ENCODE assay signal across 11 cellular contexts in genomic region chr19:48500830-48501445, GRCh38. TPM values are rescaled to one million over a fixed set of nuclear protein-coding genes. Genes with fewer than 3 reads are reported as not detected.
DNase-seq lines count a peak whose midpoint lies in the region; ATAC-seq and FAIRE-seq lines count a peak whose summit lies in the region.
"Had no signal": no experiment of that assay in that cellular context is flagged by ENCODE, and none has a peak within 500 bp of the region (broad histone marks: within the 10 kb centered on the region; RNA-seq: fewer than 3 reads in every experiment).

No MANE protein-coding gene starts in this region.

- no CpG with 5 or more reads among the region's 30 CpGs for WGBS in iPS DF 6.9 (ENCODE audit: insufficient coverage, insufficient read length)
- WGBS in small intestine, 3 donors, result 41 to 46% (median 44%) methylated on average over 23 to 30 of the region's 30 CpGs

- H3K27me3 ChIP-seq in iPS DF 6.9 (ENCODE audit: control insufficient read depth, insufficient read depth, low read length) (no peaks in the 10 kb centered on the region), small intestine (ENCODE audit: control insufficient read depth in 2 of 2, insufficient read depth in 2 of 2, low read length in 2 of 2) (no peaks in the 10 kb centered on the region)
- H3K27me3 ChIP-seq: adrenal gland had no signal

- H3K9me3 Mint-ChIP-seq in T-helper 1 cell treated with Interleukin-12 subunit alpha and Interleukin-12 subunit beta and Interleukin-4 antibody, amounts not matched to agents 30 μg/mL and 1 μg/mL, for 36 hours, result no peaks in the 10 kb centered on the region

- no peak for FAIRE-seq in small intestine (lab: Jason Lieb, UNC)
- FAIRE-seq: A204.1 had no signal

- H3K4me3 ChIP-seq in SK-N-MC, result peak overlapping the region; percentile 68
- peak overlapping the region; percentile 28; the same call in 1 of the 2 replicates for H3K4me3 ChIP-seq in iPS DF 6.9 (ENCODE audit: low read length)
- H3K4me3 ChIP-seq in small intestine (ENCODE audit: low read depth in 1 of 2, low read length in 2 of 2), result peak overlapping the region in 1 of 2 donors; percentile 37
- H3K4me3 ChIP-seq: gastrocnemius medialis had no signal

- H3K4me1 ChIP-seq in iPS DF 6.9 (ENCODE audit: control insufficient read depth, insufficient read depth, low read length) (peaks cover 6% of the 10 kb centered on the region), small intestine (ENCODE audit: control insufficient read depth in 2 of 2, insufficient read depth in 1 of 2, low read depth in 1 of 2, low read length in 1 of 2) (peaks cover 0 to 5% of the 10 kb centered on the region in 2 donors)
- H3K4me1 ChIP-seq: gastrocnemius medialis had no signal

- H3K27me3 Mint-ChIP-seq in T-helper 1 cell treated with Interleukin-12 subunit alpha and Interleukin-12 subunit beta and Interleukin-4 antibody, amounts not matched to agents 30 μg/mL and 1 μg/mL, for 36 hours (ENCODE audit: low read depth), result peaks cover 11% of the 10 kb centered on the region

- no peak overlapping the region for H3K27ac Mint-ChIP-seq in T-helper 1 cell treated with Interleukin-12 subunit alpha and Interleukin-12 subunit beta and Interleukin-4 antibody, amounts not matched to agents 30 μg/mL and 1 μg/mL, for 36 hours

- no peaks in the 10 kb centered on the region for H3K36me3 Mint-ChIP-seq in T-helper 1 cell treated with Interleukin-12 subunit alpha and Interleukin-12 subunit beta and Interleukin-4 antibody, amounts not matched to agents 30 μg/mL and 1 μg/mL, for 36 hours (ENCODE audit: low read depth)

- no peaks in the 10 kb centered on the region for H3K36me3 ChIP-seq in SK-N-MC (ENCODE audit: insufficient read depth, low read length)
- no peaks in the 10 kb centered on the region; the same call in 1 of the 2 replicates for H3K36me3 ChIP-seq in iPS DF 6.9 (ENCODE audit: control insufficient read depth, insufficient read depth, low read length)
- no peaks in the 10 kb centered on the region for H3K36me3 ChIP-seq in small intestine (ENCODE audit: control insufficient read depth in 2 of 2, insufficient read depth in 2 of 2, low read length in 2 of 2)
- H3K36me3 ChIP-seq: adrenal gland, gastrocnemius medialis had no signal

- peaks cover 7% of the 10 kb centered on the region for H3K4me1 Mint-ChIP-seq in T-helper 1 cell treated with Interleukin-12 subunit alpha and Interleukin-12 subunit beta and Interleukin-4 antibody, amounts not matched to agents 30 μg/mL and 1 μg/mL, for 36 hours (ENCODE audit: low read depth)

- peak overlapping the region; percentile 27; the same call in 1 of the 2 replicates for H3K27ac ChIP-seq in SK-N-MC
- H3K27ac ChIP-seq in iPS DF 6.9 (ENCODE audit: low read length), result no peak overlapping the region
- peak overlapping the region; percentile 53 to 64 for H3K27ac ChIP-seq in small intestine (ENCODE audit: low read depth in 1 of 2, low read length in 1 of 2)
- H3K27ac ChIP-seq: gastrocnemius medialis had no signal

- DNase-seq in T-helper 1 cell (no peak), SK-N-MC (ENCODE audit: low read depth, low spot score) (no peak), iPS DF 6.9 (ENCODE audit: low read depth, low spot score) (no peak), small intestine (no peak), kidney tubule cell (ENCODE audit: low spot score) (no peak)
- DNase-seq in activated CD8-positive, alpha-beta memory T cell treated with anti-CD3 and anti-CD28 coated beads, Interleukin-2, amount 50 U/mL, for 4 hours, result no peak
- DNase-seq: gastrocnemius medialis had no signal

- ATAC-seq in GM18498 (IDR thresholded peaks at IDR 0.05; ENCODE audit: unreplicated experiment), result no peak
- ATAC-seq: gastrocnemius medialis had no signal

- peak overlapping the region; percentile 42 for H3K9ac ChIP-seq in SK-N-MC (ENCODE audit: insufficient read length)

- H3K4me3 Mint-ChIP-seq in T-helper 1 cell treated with Interleukin-12 subunit alpha and Interleukin-12 subunit beta and Interleukin-4 antibody, amounts not matched to agents 30 μg/mL and 1 μg/mL, for 36 hours, result peak overlapping the region; percentile 76

- H3K9me3 ChIP-seq in SK-N-MC (ENCODE audit: low read depth, low read length) (no peaks in the 10 kb centered on the region), iPS DF 6.9 (ENCODE audit: control insufficient read depth, insufficient read depth, low read length) (no peaks in the 10 kb centered on the region), small intestine (ENCODE audit: control insufficient read depth, low read depth) (no peaks in the 10 kb centered on the region)
- H3K9me3 ChIP-seq: adrenal gland, gastrocnemius medialis had no signal

RNA-seq across cellular contexts. Expression of gene LMTK3, which starts 10.7 kb away (rescaled TPM):
- polyA plus RNA-seq in small intestine, result 1 to 10 TPM; 3.6 to 7.3 (median 6.9) TPM

RNA-seq across cellular contexts. Expression of gene CYTH2, which starts 31.8 kb away (rescaled TPM):
- polyA plus RNA-seq in small intestine, result 10 to 100 TPM; 44.3 to 55.1 (median 54.6) TPM

RNA-seq across cellular contexts. Expression of gene KCNJ14, which starts 45.6 kb away (rescaled TPM):
- polyA plus RNA-seq in small intestine, result under 1 TPM; 0.22 to 0.43 (median 0.27) TPM

RNA-seq across cellular contexts. Expression of gene SULT2B1, which starts 51.0 kb away (rescaled TPM):
- polyA plus RNA-seq in small intestine, result 10 to 100 TPM; 12.0 to 28.1 (median 12.5) TPM

RNA-seq across cellular contexts. Expression of gene GRWD1, which starts 55.2 kb away (rescaled TPM):
- 10 to 100 TPM in 1 of 3 donors, 1 to 10 TPM in 2; 5.6 to 18.4 (median 7.3) TPM for polyA plus RNA-seq in small intestine
